1 cellular context compared by ENCODE assay signal in the genomic region with DNA sequence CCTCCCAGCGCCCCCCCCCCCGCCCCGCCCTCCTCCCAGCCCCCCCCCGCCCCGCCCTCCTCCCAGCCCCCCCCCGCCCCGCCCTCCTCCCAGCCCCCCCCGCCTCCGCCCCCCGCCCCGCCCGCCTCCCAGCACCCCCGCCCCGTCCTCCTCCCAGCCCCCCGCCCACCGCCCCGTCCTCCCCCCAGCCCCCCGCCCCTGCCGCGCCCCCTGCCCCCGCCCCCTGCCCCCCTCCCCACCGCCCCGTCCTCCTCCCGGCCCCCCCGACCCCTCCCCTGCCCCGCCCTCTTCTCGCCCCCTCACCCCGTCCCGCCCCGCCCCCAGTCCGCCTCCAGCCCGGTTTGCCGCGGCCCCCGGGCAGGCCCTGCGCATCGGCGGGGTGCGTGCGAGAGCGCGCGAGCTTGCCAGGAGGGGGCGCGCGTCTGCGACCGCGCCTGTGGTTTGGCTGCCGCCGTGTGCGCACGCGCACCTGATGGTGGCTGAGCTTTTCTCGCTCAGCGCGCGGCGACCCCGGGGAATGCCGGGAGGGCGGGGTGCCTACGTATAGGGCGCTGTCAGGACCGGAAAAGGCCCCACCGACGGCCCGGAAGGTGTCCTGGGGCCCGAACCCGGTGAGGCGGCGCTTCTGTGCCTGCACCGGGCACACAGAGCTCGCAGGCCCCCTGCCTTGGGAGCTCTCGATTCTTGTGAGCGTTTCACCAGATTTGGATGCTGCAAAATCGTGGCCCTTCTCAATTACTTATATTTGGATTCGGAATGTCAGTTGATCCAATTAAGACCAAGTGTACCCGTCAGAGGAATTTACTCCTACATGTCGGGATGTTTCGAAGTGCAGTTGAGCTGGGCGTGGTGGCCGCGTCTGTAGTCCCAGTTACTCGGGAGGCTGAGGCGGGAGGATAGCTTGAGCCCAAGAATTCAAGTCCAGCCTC.
TF ChIP-seq lines count a peak whose summit lies in the region.

No MANE protein-coding gene starts in this region.

TF ChIP-seq in HepG2, 621 proteins besides CTCF, POLR2A, EP300 and RAD21 (continued from another document and continues in another):
- TF ChIP-seq, protein P1, sequence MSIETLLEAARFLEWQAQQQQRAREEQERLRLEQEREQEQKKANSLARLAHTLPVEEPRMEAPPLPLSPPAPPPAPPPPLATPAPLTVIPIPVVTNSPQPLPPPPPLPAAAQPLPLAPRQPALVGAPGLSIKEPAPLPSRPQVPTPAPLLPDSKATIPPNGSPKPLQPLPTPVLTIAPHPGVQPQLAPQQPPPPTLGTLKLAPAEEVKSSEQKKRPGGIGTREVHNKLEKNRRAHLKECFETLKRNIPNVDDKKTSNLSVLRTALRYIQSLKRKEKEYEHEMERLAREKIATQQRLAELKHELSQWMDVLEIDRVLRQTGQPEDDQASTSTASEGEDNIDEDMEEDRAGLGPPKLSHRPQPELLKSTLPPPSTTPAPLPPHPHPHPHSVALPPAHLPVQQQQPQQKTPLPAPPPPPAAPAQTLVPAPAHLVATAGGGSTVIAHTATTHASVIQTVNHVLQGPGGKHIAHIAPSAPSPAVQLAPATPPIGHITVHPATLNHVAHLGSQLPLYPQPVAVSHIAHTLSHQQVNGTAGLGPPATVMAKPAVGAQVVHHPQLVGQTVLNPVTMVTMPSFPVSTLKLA (IDR thresholded peaks at IDR 0.05) = no peak
- TF ChIP-seq ZNF782 (CRISPR knock-in tag; IDR thresholded peaks at IDR 0.05; ENCODE audit: borderline replicate concordance) (no peak), ZNF180 (CRISPR knock-in tag; IDR thresholded peaks at IDR 0.05; ENCODE audit: borderline replicate concordance, low read depth) (no peak), ZSCAN12 (CRISPR knock-in tag; IDR thresholded peaks at IDR 0.05) (0 out of 2 replicates have a peak, but pooled peaks have one; percentile 64), ZNF746 (CRISPR knock-in tag; IDR thresholded peaks at IDR 0.05) (no peak; the same call in 1 of the 2 replicates), ZNF143 (CRISPR knock-in tag; IDR thresholded peaks at IDR 0.05) (peak; percentile 92), MTF2 (CRISPR knock-in tag; IDR thresholded peaks at IDR 0.05; ENCODE audit: borderline replicate concordance) (no peak; the same call in 1 of the 2 replicates), SMARCC2 (IDR thresholded peaks at IDR 0.05) (no peak), RARG (CRISPR knock-in tag; IDR thresholded peaks at IDR 0.05; ENCODE audit: low read depth) (no peak), TRIM24 (CRISPR knock-in tag; IDR thresholded peaks at IDR 0.05) (no peak), ZSCAN22 (CRISPR knock-in tag; IDR thresholded peaks at IDR 0.05) (no peak), RORA (CRISPR knock-in tag; IDR thresholded peaks at IDR 0.05) (no peak), CCDC6 (CRISPR knock-in tag; IDR thresholded peaks at IDR 0.05) (no peak), ATM (IDR thresholded peaks at IDR 0.05; ENCODE audit: borderline replicate concordance) (no peak), HOXA9 (CRISPR knock-in tag; IDR thresholded peaks at IDR 0.05; ENCODE audit: borderline replicate concordance) (no peak; the same call in 1 of the 2 replicates), ZBTB21 (CRISPR knock-in tag; IDR thresholded peaks at IDR 0.05) (no peak), ZNF280D (CRISPR knock-in tag; IDR thresholded peaks at IDR 0.05) (peak; percentile 79; the same call in 1 of the 2 replicates), IRF1 (CRISPR knock-in tag; IDR thresholded peaks at IDR 0.05; ENCODE audit: low read depth) (no peak), SP140L (CRISPR knock-in tag; IDR thresholded peaks at IDR 0.05; ENCODE audit: borderline replicate concordance) (no peak), ZNF121 (CRISPR knock-in tag; IDR thresholded peaks at IDR 0.05) (peak; percentile 29; the same call in 1 of the 2 replicates), PITX1 (CRISPR knock-in tag; IDR thresholded peaks at IDR 0.05) (peak; percentile 67; the same call in 1 of the 2 replicates), ZNF816 (CRISPR knock-in tag; IDR thresholded peaks at IDR 0.05; ENCODE audit: borderline replicate concordance) (no peak), ZNF460 (CRISPR knock-in tag; IDR thresholded peaks at IDR 0.05; ENCODE audit: borderline replicate concordance) (no peak; the same call in 1 of the 2 replicates), ZNF343 (CRISPR knock-in tag; IDR thresholded peaks at IDR 0.05) (no peak), ZNF546 (CRISPR knock-in tag; conservative IDR thresholded peaks at IDR 0.05) (peak; percentile 5; the same call in 1 of the 2 replicates), SETDB1 (CRISPR knock-in tag; IDR thresholded peaks at IDR 0.05; ENCODE audit: borderline replicate concordance) (peak; percentile 62; the same call in 1 of the 2 replicates), ZNF605 (CRISPR knock-in tag; IDR thresholded peaks at IDR 0.05) (no peak; the same call in 1 of the 2 replicates), SAFB2 (CRISPR knock-in tag; IDR thresholded peaks at IDR 0.05; ENCODE audit: borderline replicate concordance, low read depth) (no peak), HHEX (CRISPR knock-in tag; IDR thresholded peaks at IDR 0.05) (no peak), GLI4 (CRISPR knock-in tag; IDR thresholded peaks at IDR 0.05; ENCODE audit: borderline replicate concordance) (no peak), WIZ (CRISPR knock-in tag; IDR thresholded peaks at IDR 0.05) (no peak), KLF6 (CRISPR knock-in tag; IDR thresholded peaks at IDR 0.05) (peak; percentile 81; the same call in 1 of the 2 replicates), AHR (CRISPR knock-in tag; IDR thresholded peaks at IDR 0.05) (0 out of 2 replicates have a peak, but pooled peaks have one; percentile 31), PAX8 (CRISPR knock-in tag; IDR thresholded peaks at IDR 0.05; ENCODE audit: borderline replicate concordance) (no peak), STAG1 (CRISPR knock-in tag; IDR thresholded peaks at IDR 0.05) (peak; percentile 29)
- TF ChIP-seq, protein P2, sequence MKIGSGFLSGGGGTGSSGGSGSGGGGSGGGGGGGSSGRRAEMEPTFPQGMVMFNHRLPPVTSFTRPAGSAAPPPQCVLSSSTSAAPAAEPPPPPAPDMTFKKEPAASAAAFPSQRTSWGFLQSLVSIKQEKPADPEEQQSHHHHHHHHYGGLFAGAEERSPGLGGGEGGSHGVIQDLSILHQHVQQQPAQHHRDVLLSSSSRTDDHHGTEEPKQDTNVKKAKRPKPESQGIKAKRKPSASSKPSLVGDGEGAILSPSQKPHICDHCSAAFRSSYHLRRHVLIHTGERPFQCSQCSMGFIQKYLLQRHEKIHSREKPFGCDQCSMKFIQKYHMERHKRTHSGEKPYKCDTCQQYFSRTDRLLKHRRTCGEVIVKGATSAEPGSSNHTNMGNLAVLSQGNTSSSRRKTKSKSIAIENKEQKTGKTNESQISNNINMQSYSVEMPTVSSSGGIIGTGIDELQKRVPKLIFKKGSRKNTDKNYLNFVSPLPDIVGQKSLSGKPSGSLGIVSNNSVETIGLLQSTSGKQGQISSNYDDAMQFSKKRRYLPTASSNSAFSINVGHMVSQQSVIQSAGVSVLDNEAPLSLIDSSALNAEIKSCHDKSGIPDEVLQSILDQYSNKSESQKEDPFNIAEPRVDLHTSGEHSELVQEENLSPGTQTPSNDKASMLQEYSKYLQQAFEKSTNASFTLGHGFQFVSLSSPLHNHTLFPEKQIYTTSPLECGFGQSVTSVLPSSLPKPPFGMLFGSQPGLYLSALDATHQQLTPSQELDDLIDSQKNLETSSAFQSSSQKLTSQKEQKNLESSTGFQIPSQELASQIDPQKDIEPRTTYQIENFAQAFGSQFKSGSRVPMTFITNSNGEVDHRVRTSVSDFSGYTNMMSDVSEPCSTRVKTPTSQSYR (CRISPR knock-in tag; IDR thresholded peaks at IDR 0.05; ENCODE audit: borderline replicate concordance) = no peak
- TF ChIP-seq, protein P3, sequence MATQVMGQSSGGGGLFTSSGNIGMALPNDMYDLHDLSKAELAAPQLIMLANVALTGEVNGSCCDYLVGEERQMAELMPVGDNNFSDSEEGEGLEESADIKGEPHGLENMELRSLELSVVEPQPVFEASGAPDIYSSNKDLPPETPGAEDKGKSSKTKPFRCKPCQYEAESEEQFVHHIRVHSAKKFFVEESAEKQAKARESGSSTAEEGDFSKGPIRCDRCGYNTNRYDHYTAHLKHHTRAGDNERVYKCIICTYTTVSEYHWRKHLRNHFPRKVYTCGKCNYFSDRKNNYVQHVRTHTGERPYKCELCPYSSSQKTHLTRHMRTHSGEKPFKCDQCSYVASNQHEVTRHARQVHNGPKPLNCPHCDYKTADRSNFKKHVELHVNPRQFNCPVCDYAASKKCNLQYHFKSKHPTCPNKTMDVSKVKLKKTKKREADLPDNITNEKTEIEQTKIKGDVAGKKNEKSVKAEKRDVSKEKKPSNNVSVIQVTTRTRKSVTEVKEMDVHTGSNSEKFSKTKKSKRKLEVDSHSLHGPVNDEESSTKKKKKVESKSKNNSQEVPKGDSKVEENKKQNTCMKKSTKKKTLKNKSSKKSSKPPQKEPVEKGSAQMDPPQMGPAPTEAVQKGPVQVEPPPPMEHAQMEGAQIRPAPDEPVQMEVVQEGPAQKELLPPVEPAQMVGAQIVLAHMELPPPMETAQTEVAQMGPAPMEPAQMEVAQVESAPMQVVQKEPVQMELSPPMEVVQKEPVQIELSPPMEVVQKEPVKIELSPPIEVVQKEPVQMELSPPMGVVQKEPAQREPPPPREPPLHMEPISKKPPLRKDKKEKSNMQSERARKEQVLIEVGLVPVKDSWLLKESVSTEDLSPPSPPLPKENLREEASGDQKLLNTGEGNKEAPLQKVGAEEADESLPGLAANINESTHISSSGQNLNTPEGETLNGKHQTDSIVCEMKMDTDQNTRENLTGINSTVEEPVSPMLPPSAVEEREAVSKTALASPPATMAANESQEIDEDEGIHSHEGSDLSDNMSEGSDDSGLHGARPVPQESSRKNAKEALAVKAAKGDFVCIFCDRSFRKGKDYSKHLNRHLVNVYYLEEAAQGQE (IDR thresholded peaks at IDR 0.05; ENCODE audit: borderline replicate concordance in 1 of 2, low read depth in 1 of 2, low read length in 2 of 2) = 0 out of 4 replicates have a peak, but pooled peaks of 1 of the 2 experiments have one; percentile 39
- TF ChIP-seq, protein P4, sequence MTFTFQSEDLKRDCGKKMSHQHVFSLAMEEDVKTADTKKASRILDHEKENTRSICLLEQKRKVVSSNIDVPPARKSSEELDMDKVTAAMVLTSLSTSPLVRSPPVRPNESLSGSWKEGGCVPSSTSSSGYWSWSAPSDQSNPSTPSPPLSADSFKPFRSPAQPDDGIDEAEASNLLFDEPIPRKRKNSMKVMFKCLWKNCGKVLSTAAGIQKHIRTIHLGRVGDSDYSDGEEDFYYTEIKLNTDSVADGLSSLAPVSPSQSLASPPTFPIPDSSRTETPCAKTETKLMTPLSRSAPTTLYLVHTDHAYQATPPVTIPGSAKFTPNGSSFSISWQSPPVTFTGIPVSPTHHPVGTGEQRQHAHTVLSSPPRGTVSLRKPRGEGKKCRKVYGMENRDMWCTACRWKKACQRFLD (CRISPR knock-in tag; IDR thresholded peaks at IDR 0.05; ENCODE audit: borderline replicate concordance) = no peak
- TF ChIP-seq, protein P5, sequence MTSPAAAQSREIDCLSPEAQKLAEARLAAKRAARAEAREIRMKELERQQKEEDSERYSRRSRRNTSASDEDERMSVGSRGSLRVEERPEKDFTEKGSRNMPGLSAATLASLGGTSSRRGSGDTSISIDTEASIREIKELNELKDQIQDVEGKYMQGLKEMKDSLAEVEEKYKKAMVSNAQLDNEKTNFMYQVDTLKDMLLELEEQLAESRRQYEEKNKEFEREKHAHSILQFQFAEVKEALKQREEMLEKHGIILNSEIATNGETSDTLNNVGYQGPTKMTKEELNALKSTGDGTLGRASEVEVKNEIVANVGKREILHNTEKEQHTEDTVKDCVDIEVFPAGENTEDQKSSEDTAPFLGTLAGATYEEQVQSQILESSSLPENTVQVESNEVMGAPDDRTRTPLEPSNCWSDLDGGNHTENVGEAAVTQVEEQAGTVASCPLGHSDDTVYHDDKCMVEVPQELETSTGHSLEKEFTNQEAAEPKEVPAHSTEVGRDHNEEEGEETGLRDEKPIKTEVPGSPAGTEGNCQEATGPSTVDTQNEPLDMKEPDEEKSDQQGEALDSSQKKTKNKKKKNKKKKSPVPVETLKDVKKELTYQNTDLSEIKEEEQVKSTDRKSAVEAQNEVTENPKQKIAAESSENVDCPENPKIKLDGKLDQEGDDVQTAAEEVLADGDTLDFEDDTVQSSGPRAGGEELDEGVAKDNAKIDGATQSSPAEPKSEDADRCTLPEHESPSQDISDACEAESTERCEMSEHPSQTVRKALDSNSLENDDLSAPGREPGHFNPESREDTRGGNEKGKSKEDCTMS (CRISPR knock-in tag; conservative IDR thresholded peaks at IDR 0.05) = no peak
